In the genomic region with DNA sequence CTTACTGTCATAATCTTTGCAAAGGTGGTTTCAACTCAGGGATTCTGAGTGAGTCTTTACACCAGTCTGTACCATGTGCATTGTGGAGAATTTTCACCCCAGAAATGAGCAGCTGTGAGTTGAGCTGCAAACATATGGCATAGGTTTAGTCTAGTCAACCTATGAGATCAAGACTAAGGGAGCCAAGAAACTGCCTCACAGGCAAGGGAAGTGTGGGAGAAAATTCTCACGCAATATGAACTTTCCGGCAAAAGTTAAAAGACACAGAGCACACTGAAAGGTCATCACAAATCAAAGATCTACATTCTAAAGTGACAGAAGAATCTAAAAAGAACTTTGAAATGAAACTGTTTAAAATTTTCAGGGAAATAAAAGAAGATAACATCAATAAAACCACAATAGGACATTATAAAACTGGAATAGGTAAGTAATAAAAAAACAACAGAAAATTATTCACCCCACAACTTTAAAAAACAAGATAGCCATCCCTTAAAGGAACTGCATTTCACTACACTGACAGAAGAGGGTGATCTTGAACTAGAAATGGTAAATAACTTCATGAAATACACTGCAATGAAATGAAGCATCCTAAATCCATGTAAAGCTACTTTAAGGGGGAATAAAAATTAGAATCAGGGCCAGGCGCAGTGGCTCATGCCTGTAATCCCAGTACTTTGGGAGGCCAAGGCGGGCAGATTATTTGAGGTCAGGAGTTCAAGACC, we compare ENCODE assay signal across 8 cellular contexts.
DNase-seq lines count a peak whose midpoint lies in the region; ATAC-seq and TF ChIP-seq lines count a peak whose summit lies in the region.

No MANE protein-coding gene starts in this region.

- H3K27me3 ChIP-seq in BJ (ENCODE audit: control insufficient read depth, insufficient read depth, low read length) (peaks cover 6% of the 10 kb centered on the region), kidney epithelial cell (ENCODE audit: control insufficient read depth, insufficient read depth, low read length) (no peaks in the 10 kb centered on the region)

- no peaks in the 10 kb centered on the region for H3K9me3 ChIP-seq in T-helper 17 cell (ENCODE audit: control insufficient read depth, low read length, poor library complexity, severe bottlenecking)

- ATAC-seq in T-helper 17 cell (no peak), GM21786 (IDR thresholded peaks at IDR 0.05; ENCODE audit: unreplicated experiment) (no peak), HG02981 (IDR thresholded peaks at IDR 0.05; ENCODE audit: unreplicated experiment) (no peak)
- ATAC-seq in activated CD8-positive, alpha-beta T cell treated with anti-CD3 and anti-CD28 coated beads, Interleukin-2, amount 10 ng/mL, durations not matched to agents 7 days and 5 days, result no peak

- no peaks in the 10 kb centered on the region for H3K9me3 Mint-ChIP-seq in activated CD8-positive, alpha-beta T cell treated with anti-CD3 and anti-CD28 coated beads, Interleukin-2, amount 10 ng/mL, durations not matched to agents 7 days and 5 days (ENCODE audit: insufficient read depth)
- no peaks in the 10 kb centered on the region for H3K9me3 Mint-ChIP-seq in activated CD4-positive, alpha-beta T cell treated with anti-CD3 and anti-CD28 coated beads, Interleukin-2, amount 10 ng/mL, durations not matched to agents 24 days and 14 days

- H3K36me3 Mint-ChIP-seq in T-helper 17 cell (ENCODE audit: low read depth), result no peaks in the 10 kb centered on the region
- no peaks in the 10 kb centered on the region for H3K36me3 Mint-ChIP-seq in activated CD8-positive, alpha-beta T cell treated with anti-CD3 and anti-CD28 coated beads, Interleukin-2, amount 10 ng/mL, durations not matched to agents 7 days and 5 days (ENCODE audit: low read depth)
- H3K36me3 Mint-ChIP-seq in activated CD4-positive, alpha-beta T cell treated with anti-CD3 and anti-CD28 coated beads, Interleukin-2, amount 10 ng/mL, durations not matched to agents 24 days and 14 days (ENCODE audit: low read depth), result no peaks in the 10 kb centered on the region

- CTCF ChIA-PET in BJ (lab: Yijun Ruan, JAX), result interaction anchor here (0.6 to 2.3 kb wide), 17 partner anchors 12 to 609 kb away, joined by 3 to 10 read pairs (median 5); no protein-coding TSS in a partner anchor
- CTCF ChIA-PET in activated CD8-positive, alpha-beta T cell treated with anti-CD3 and anti-CD28 coated beads, Interleukin-2, amount 10 ng/mL, durations not matched to agents 7 days and 5 days (lab: Charles Lee), result no interaction called here

- no peaks in the 10 kb centered on the region for H3K36me3 ChIP-seq in BJ (ENCODE audit: control insufficient read depth, insufficient read depth, low read length)
- H3K36me3 ChIP-seq in kidney epithelial cell (ENCODE audit: control insufficient read depth, insufficient read depth, low read length), result no peaks in the 10 kb centered on the region

- POLR2A ChIA-PET in BJ (lab: Charles Lee), result no interaction called here
- POLR2A ChIA-PET in activated CD8-positive, alpha-beta T cell treated with anti-CD3 and anti-CD28 coated beads, Interleukin-2, amount 10 ng/mL, durations not matched to agents 7 days and 5 days (lab: Charles Lee), result interaction anchor here (1.0 kb wide), 1 partner anchor 22 kb away, joined by 3 read pairs; no protein-coding TSS in a partner anchor

- no peak overlapping the region for H3K4me3 ChIP-seq in BJ (ENCODE audit: low read depth, low read length)
- H3K4me3 ChIP-seq in kidney epithelial cell (ENCODE audit: low read depth, low read length), result no peak overlapping the region

- H3K4me1 Mint-ChIP-seq in T-helper 17 cell, result peaks cover 3% of the 10 kb centered on the region
- H3K4me1 Mint-ChIP-seq in activated CD8-positive, alpha-beta T cell treated with anti-CD3 and anti-CD28 coated beads, Interleukin-2, amount 10 ng/mL, durations not matched to agents 7 days and 5 days (ENCODE audit: low read depth), result no peaks in the 10 kb centered on the region
- no peaks in the 10 kb centered on the region for H3K4me1 Mint-ChIP-seq in activated CD4-positive, alpha-beta T cell treated with anti-CD3 and anti-CD28 coated beads, Interleukin-2, amount 10 ng/mL, durations not matched to agents 24 days and 14 days

- intact Hi-C loops in activated CD4-positive, alpha-beta T cell treated with anti-CD3 and anti-CD28 coated beads, Interleukin-2, amount 10 ng/mL, durations not matched to agents 24 days and 14 days (cut with micrococcal nuclease), result loop anchor here (2.0 to 5.0 kb wide), 2 partner anchors 100 to 501 kb away; no protein-coding TSS in a partner anchor

- H3K27me3 Mint-ChIP-seq in T-helper 17 cell, result peaks cover 46% of the 10 kb centered on the region
- H3K27me3 Mint-ChIP-seq in activated CD8-positive, alpha-beta T cell treated with anti-CD3 and anti-CD28 coated beads, Interleukin-2, amount 10 ng/mL, durations not matched to agents 7 days and 5 days (ENCODE audit: low read depth), result peaks cover 26% of the 10 kb centered on the region
- H3K27me3 Mint-ChIP-seq in activated CD4-positive, alpha-beta T cell treated with anti-CD3 and anti-CD28 coated beads, Interleukin-2, amount 10 ng/mL, durations not matched to agents 24 days and 14 days, result peaks cover 31% of the 10 kb centered on the region

- peak overlapping the region; percentile 16 for H3K27ac Mint-ChIP-seq in T-helper 17 cell
- no peak overlapping the region for H3K27ac Mint-ChIP-seq in activated CD8-positive, alpha-beta T cell treated with anti-CD3 and anti-CD28 coated beads, Interleukin-2, amount 10 ng/mL, durations not matched to agents 7 days and 5 days
- H3K27ac Mint-ChIP-seq in activated CD4-positive, alpha-beta T cell treated with anti-CD3 and anti-CD28 coated beads, Interleukin-2, amount 10 ng/mL, durations not matched to agents 24 days and 14 days, result no peak overlapping the region

- no peak overlapping the region for H3K4me3 Mint-ChIP-seq in T-helper 17 cell
- no peak overlapping the region for H3K4me3 Mint-ChIP-seq in activated CD8-positive, alpha-beta T cell treated with anti-CD3 and anti-CD28 coated beads, Interleukin-2, amount 10 ng/mL, durations not matched to agents 7 days and 5 days
- no peak overlapping the region for H3K4me3 Mint-ChIP-seq in activated CD4-positive, alpha-beta T cell treated with anti-CD3 and anti-CD28 coated beads, Interleukin-2, amount 10 ng/mL, durations not matched to agents 24 days and 14 days

- DNase-seq in BJ (ENCODE audit: low read depth) (no peak), HT1080 (ENCODE audit: low read depth) (peak; percentile 30), T-helper 17 cell (no peak), kidney epithelial cell (ENCODE audit: low read depth) (no peak)
- no peak for DNase-seq in activated CD8-positive, alpha-beta T cell treated with anti-CD3 and anti-CD28 coated beads, Interleukin-2, amount 10 ng/mL, durations not matched to agents 7 days and 5 days
- no peak for DNase-seq in activated CD4-positive, alpha-beta T cell treated with anti-CD3 and anti-CD28 coated beads, Interleukin-2, amount 10 ng/mL, durations not matched to agents 24 days and 14 days

- TF ChIP-seq CTCF in BJ (IDR thresholded peaks at IDR 0.05; ENCODE audit: insufficient read depth, low read depth, low read length) (peak; percentile 53), kidney epithelial cell (IDR thresholded peaks at IDR 0.05; ENCODE audit: insufficient read depth, low read length, poor library complexity, severe bottlenecking) (peak; percentile 33)
